Comparison of ENCODE assay signal across 18 cellular contexts in genomic region chr7:104524836-104525235, GRCh38.
DNase-seq lines count a peak whose midpoint lies in the region; ATAC-seq and TF ChIP-seq lines count a peak whose summit lies in the region.
"Had no signal": no experiment of that assay in that cellular context is flagged by ENCODE, and none has a peak within 500 bp of the region (broad histone marks: within the 10 kb centered on the region; RNA-seq: fewer than 3 reads in every experiment).

No MANE protein-coding gene starts in this region.

- H3K4me3 ChIP-seq in esophagus muscularis mucosa: no peak overlapping the region
- H3K4me3 ChIP-seq: BLaER1 had no signal

- no peaks in the 10 kb centered on the region for H3K4me1 ChIP-seq in esophagus muscularis mucosa
- H3K4me1 ChIP-seq: BE2C, BLaER1, Caco-2 had no signal

- no peaks in the 10 kb centered on the region for H3K36me3 ChIP-seq in esophagus muscularis mucosa
- H3K36me3 ChIP-seq: BE2C, BLaER1 had no signal

- 55% methylated on average over 3 of the region's 3 CpGs for WGBS in esophagus muscularis mucosa

- DNase-seq in esophagus muscularis mucosa (ENCODE audit: extremely low spot score): peak; percentile 8
- DNase-seq in left kidney (ENCODE audit: low read depth, low spot score): peak; percentile 10
- no peak for DNase-seq in COLO668 (lab: John Stamatoyannopoulos, UW; ENCODE audit: unreplicated experiment)
- no peak for DNase-seq in effector CD4-positive, alpha-beta T cell
- DNase-seq: 8988T; ACHN; BE2C; C1 segment of cervical spinal cord; Caco-2; Calu3; CD4-positive, alpha-beta memory T cell; CD4-positive, CD25-positive, alpha-beta regulatory T cell; CD8-positive, alpha-beta memory T cell; DMS79 treated with DMSO at 0.1 percent for 48 hours; GF-D8 had no signal

- no peak for ATAC-seq in HG03175 (IDR thresholded peaks at IDR 0.05; ENCODE audit: unreplicated experiment)

- intact Hi-C loops in esophagus muscularis mucosa (cut with DNase I): no loop called here

- H3K27me3 ChIP-seq in esophagus muscularis mucosa: no peaks in the 10 kb centered on the region
- H3K27me3 ChIP-seq: BLaER1 had no signal

- no peak overlapping the region for H3K27ac ChIP-seq in esophagus muscularis mucosa (replicated peaks in 1 of 4)
- H3K27ac ChIP-seq: BLaER1 had no signal

- TF ChIP-seq EP300 in Ishikawa (IDR thresholded peaks at IDR 0.05; ENCODE audit: borderline replicate concordance) (no peak), esophagus muscularis mucosa (IDR thresholded peaks at IDR 0.05) (no peak)

- TF ChIP-seq CTCF in esophagus muscularis mucosa (IDR thresholded peaks at IDR 0.05): no peak

- TF ChIP-seq RAD21 in Ishikawa (IDR thresholded peaks at IDR 0.05; ENCODE audit: low read depth): no peak

- no peak for TF ChIP-seq POLR2A in esophagus muscularis mucosa (IDR thresholded peaks at IDR 0.05; ENCODE audit: low read depth)

- no peaks in the 10 kb centered on the region for H3K9me3 ChIP-seq in esophagus muscularis mucosa
- H3K9me3 ChIP-seq: BE2C, BLaER1, Caco-2 had no signal

TF ChIP-seq in Ishikawa, 13 proteins besides CTCF, POLR2A, EP300 and RAD21:
- no peak for TF ChIP-seq FOXM1 (IDR thresholded peaks at IDR 0.05; ENCODE audit: borderline replicate concordance, low read depth)
- peak; percentile 68 for TF ChIP-seq REST (IDR thresholded peaks at IDR 0.05; ENCODE audit: low read depth)
- no peak for TF ChIP-seq EGR1 (IDR thresholded peaks at IDR 0.05)
- TF ChIP-seq TAF1 (IDR thresholded peaks at IDR 0.05; ENCODE audit: low read depth): no peak
- TF ChIP-seq CEBPB (IDR thresholded peaks at IDR 0.05): no peak

Comparison
In these comparisons a context has a peak if more than half of its experiments do, and no peak if none do; other contexts are left out.
1. DNase-seq: peak in esophagus muscularis mucosa (single experiment) and left kidney (single experiment); none in COLO668 (single experiment) and effector CD4-positive, alpha-beta T cell (single experiment).